ENCODE assay signal across 1 cellular context in genomic region chr12:53843545-53843944, GRCh38.
TF ChIP-seq lines count a peak whose summit lies in the region.

No MANE protein-coding gene starts in this region.

TF ChIP-seq in HEK293, 187 proteins besides CTCF, POLR2A, EP300 and RAD21 (continued from another document):
- no peak for TF ChIP-seq PRDM2 (tag by site-specific recombination; IDR thresholded peaks at IDR 0.05; ENCODE audit: borderline replicate concordance)
